8 cellular contexts compared by ENCODE assay signal in the genomic region with DNA sequence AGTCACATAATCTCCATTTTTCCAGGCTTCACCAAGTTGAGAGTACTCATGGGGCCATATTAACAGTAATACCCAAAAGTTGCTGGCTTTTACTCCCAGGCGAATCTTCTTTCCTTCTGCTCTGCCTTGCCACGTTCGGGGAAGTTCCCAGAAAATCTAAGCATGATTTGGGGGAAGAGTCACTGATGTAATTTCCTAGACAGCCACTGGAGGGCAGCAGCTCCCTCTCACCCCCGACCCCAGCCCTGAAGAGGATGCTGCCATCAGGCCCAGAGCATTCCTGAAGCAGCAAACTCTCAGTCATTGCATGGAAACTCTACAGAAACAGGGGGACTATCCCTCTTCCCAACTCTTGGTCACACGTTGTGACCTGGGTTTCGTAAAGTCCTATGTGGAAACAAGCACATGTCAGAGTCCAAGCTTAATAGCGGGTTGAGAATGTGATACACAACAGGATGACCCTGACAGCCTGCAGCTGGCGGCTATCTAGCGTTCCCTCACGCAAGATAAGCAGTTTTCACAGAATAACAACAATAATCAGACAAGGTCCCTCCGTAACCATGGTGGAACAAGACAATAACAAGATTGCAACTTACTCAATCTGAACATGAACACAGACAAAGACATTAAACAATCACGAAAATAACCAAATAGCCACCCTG. TPM values are rescaled to one million over a fixed set of nuclear protein-coding genes. Genes with fewer than 3 reads are reported as not detected.
DNase-seq lines count a peak whose midpoint lies in the region; ATAC-seq and TF ChIP-seq lines count a peak whose summit lies in the region.

No MANE protein-coding gene starts in this region.

- H3K4me3 ChIP-seq in BE2C (ENCODE audit: low read depth, low read length) (no peak overlapping the region), HAP-1 (no peak overlapping the region), OCI-LY3 (ENCODE audit: low read length) (peak overlapping the region; percentile 74)

- H4K20me1 ChIP-seq in OCI-LY3 (ENCODE audit: insufficient read depth, low read length) = no peaks in the 10 kb centered on the region

- no peaks in the 10 kb centered on the region for H3K36me3 ChIP-seq in BE2C
- H3K36me3 ChIP-seq in HAP-1 (replicated peaks) = no peaks in the 10 kb centered on the region
- no peaks in the 10 kb centered on the region for H3K36me3 ChIP-seq in OCI-LY3 (replicated peaks; ENCODE audit: low read depth, low read length)

- peak; percentile 95 for TF ChIP-seq CTCF in BE2C (IDR thresholded peaks at IDR 0.05; ENCODE audit: low read depth, low read length)
- TF ChIP-seq CTCF in OCI-LY3 (IDR thresholded peaks at IDR 0.05; ENCODE audit: low read depth, low read length) = peak; percentile 86
- peak; percentile 90 for TF ChIP-seq CTCF in natural killer cell (IDR thresholded peaks at IDR 0.05)

- no peaks in the 10 kb centered on the region for H3K36me3 Mint-ChIP-seq in natural killer cell

- no peaks in the 10 kb centered on the region for H3K9me3 Mint-ChIP-seq in natural killer cell
- no peaks in the 10 kb centered on the region for H3K9me3 Mint-ChIP-seq in stimulated activated naive CD8-positive, alpha-beta T cell treated with anti-CD3 and anti-CD28 coated beads, Interleukin-15, amount 100 ng/mL, for 72 hours

- peaks cover 9 to 27% of the 10 kb centered on the region in 2 donors for H3K27me3 Mint-ChIP-seq in natural killer cell (ENCODE audit: low read depth in 2 of 2)
- H3K27me3 Mint-ChIP-seq in stimulated activated naive CD8-positive, alpha-beta T cell treated with anti-CD3 and anti-CD28 coated beads, Interleukin-15, amount 100 ng/mL, for 72 hours = peaks cover 3% of the 10 kb centered on the region

- no peak for TF ChIP-seq POLR2A in erythroblast (IDR thresholded peaks at IDR 0.05; ENCODE audit: low read length)

- in situ Hi-C loops in HAP-1 (cut with MboI; ENCODE audit: low sequenced_read_pairs) = loop anchor here (10.0 kb wide), 1 partner anchor 93 kb away; a partner anchor contains a TSS

- ATAC-seq in natural killer cell = peak; percentile 72 to 85 (median 79)
- peak; percentile 66 for ATAC-seq in stimulated activated naive CD8-positive, alpha-beta T cell treated with anti-CD3 and anti-CD28 coated beads, Interleukin-15, amount 100 ng/mL, for 72 hours
- no peak for ATAC-seq in HG03571 (IDR thresholded peaks at IDR 0.05; ENCODE audit: unreplicated experiment)

- H3K4me1 ChIP-seq in BE2C (peaks cover 2% of the 10 kb centered on the region; the same call in 1 of the 2 replicates), HAP-1 (peaks cover 4% of the 10 kb centered on the region; the same call in 1 of the 2 replicates), OCI-LY3 (ENCODE audit: low read length) (peaks cover 12% of the 10 kb centered on the region)

- H3K9me3 ChIP-seq in BE2C (no peaks in the 10 kb centered on the region), HAP-1 (no peaks in the 10 kb centered on the region), OCI-LY3 (ENCODE audit: insufficient read depth, low read length) (no peaks in the 10 kb centered on the region)

- H3K9ac ChIP-seq in OCI-LY3 (ENCODE audit: low read length) = peak overlapping the region; percentile 58

- H3K27me3 ChIP-seq in BE2C (no peaks in the 10 kb centered on the region), HAP-1 (ENCODE audit: low read depth) (no peaks in the 10 kb centered on the region), OCI-LY3 (ENCODE audit: low read depth, low read length) (peaks cover 9% of the 10 kb centered on the region)

- H3K4me3 Mint-ChIP-seq in natural killer cell = no peak overlapping the region
- peak overlapping the region in 1 of 2 donors; percentile 42 for H3K4me3 Mint-ChIP-seq in stimulated activated naive CD8-positive, alpha-beta T cell treated with anti-CD3 and anti-CD28 coated beads, Interleukin-15, amount 100 ng/mL, for 72 hours

- H3K27ac ChIP-seq in OCI-LY3 (ENCODE audit: low read length) = no peak overlapping the region

- peak overlapping the region; percentile 95 for H3K4me2 ChIP-seq in OCI-LY3 (ENCODE audit: low read length)

- H3K79me2 ChIP-seq in OCI-LY3 (ENCODE audit: low read length) = no peaks in the 10 kb centered on the region

- DNase-seq in BE2C (peak; percentile 76), HAP-1 (ENCODE audit: low spot score in 2 of 2) (peak; percentile 56 to 84), activated T-cell treated with anti-CD3 and anti-CD28 coated beads for 1 hour (ENCODE audit: low read depth) (peak; percentile 44), erythroblast (lab: John Stamatoyannopoulos, UW) (peak; percentile 72 to 81), natural killer cell (peak; percentile 37)
- DNase-seq in stimulated activated naive CD8-positive, alpha-beta T cell treated with anti-CD3 and anti-CD28 coated beads, Interleukin-15, amount 100 ng/mL, for 72 hours = peak; percentile 55 to 58

- H2AFZ ChIP-seq in OCI-LY3 (ENCODE audit: low read depth, low read length) = peak overlapping the region; percentile 98

- H3K4me1 Mint-ChIP-seq in natural killer cell = peaks cover 1 to 7% of the 10 kb centered on the region in 2 donors
- peaks cover 7% of the 10 kb centered on the region for H3K4me1 Mint-ChIP-seq in stimulated activated naive CD8-positive, alpha-beta T cell treated with anti-CD3 and anti-CD28 coated beads, Interleukin-15, amount 100 ng/mL, for 72 hours

- H3K27ac Mint-ChIP-seq in natural killer cell = no peak overlapping the region
- H3K27ac Mint-ChIP-seq in stimulated activated naive CD8-positive, alpha-beta T cell treated with anti-CD3 and anti-CD28 coated beads, Interleukin-15, amount 100 ng/mL, for 72 hours = peak overlapping the region in 1 of 2 donors; percentile 79

- intact Hi-C loops in natural killer cell (cut with micrococcal nuclease) = loop anchor here (5.0 kb wide), 1 partner anchor 209 kb away; no protein-coding TSS in a partner anchor

RNA-seq across cellular contexts. Expression of a gene that starts 43.8 kb away (rescaled TPM):
- 28.6 TPM for polyA plus RNA-seq in BE2C (2012; ENCODE audit: insufficient read depth, insufficient read length, low read depth)
- 10 to 100 TPM; 43.0 to 47.4 (median 46.6) TPM for total RNA-seq in natural killer cell
